Comparison of ENCODE assay signal across 8 cellular contexts in the genomic region with DNA sequence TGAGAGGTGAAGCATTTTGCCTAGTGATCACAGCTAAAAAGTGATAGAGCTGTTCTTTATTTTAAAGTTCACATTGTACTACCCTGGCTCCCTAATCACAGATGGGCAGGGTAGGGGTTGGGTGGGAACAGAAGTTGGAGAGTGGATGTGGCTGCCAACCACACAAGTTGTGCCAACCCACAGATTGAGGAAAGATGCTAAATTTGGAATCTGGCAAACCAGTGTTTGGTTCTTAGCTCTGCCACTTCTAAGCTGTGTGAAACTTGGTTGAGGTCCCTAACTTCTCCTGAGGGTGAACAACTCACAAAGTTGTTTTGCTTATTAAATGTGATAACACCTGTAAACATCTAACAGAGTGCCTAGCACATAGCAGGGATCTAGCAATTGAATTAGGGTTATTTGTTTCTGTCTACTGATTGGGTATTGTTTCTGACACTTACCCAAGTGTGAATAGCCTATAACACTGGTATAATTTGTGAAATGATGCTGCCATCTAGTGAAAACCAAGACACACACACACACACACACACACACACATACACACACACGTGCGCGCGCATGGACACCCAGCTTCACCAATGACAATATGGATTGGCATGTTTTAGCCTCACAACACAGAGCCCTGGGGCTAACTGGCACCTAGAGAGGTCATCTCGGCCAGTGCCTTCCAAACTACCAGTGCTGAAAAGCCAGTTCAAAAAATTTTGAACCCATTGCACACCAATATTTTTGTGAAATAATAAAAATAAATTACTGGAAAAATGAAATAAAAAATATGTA. TPM values are rescaled to one million over a fixed set of nuclear protein-coding genes. Genes with fewer than 3 reads are reported as not detected.
DNase-seq lines count a peak whose midpoint lies in the region; ATAC-seq and TF ChIP-seq lines count a peak whose summit lies in the region.

No MANE protein-coding gene starts in this region.

- H3K27ac ChIP-seq in epithelial cell of prostate: no peak overlapping the region
- no peak overlapping the region for H3K27ac ChIP-seq in effector memory CD4-positive, alpha-beta T cell (ENCODE audit: insufficient read depth, low read length, poor library complexity, severe bottlenecking)

- intact Hi-C loops in Calu3 (cut with micrococcal nuclease; ENCODE audit: unreplicated experiment): loop anchor here (1.0 to 2.0 kb wide), 3 partner anchors 32 to 171 kb away; no protein-coding TSS in a partner anchor

- H3K27me3 Mint-ChIP-seq in Calu3 (ENCODE audit: unreplicated experiment): no peaks in the 10 kb centered on the region
- H3K27me3 Mint-ChIP-seq in osteocyte (ENCODE audit: unreplicated experiment): peaks cover 49% of the 10 kb centered on the region

- no TSS peak for BruUV-seq in Calu3 (replicated peaks; lab: Mats Ljungman, UMichigan)

- H3K4me3 Mint-ChIP-seq in Calu3 (ENCODE audit: low read depth, unreplicated experiment) (peak overlapping the region; percentile 48), osteocyte (ENCODE audit: unreplicated experiment) (no peak overlapping the region)

- TF ChIP-seq CTCF in Calu3 (IDR thresholded peaks at IDR 0.05; ENCODE audit: unreplicated experiment) (no peak), osteocyte (IDR thresholded peaks at IDR 0.05) (no peak)

- no peaks in the 10 kb centered on the region for H3K27me3 ChIP-seq in effector memory CD4-positive, alpha-beta T cell (replicated peaks; ENCODE audit: control insufficient read depth, insufficient read depth, low read length, poor library complexity, severe bottlenecking)

- H3K9me3 Mint-ChIP-seq in Calu3 (ENCODE audit: low read depth, unreplicated experiment) (no peaks in the 10 kb centered on the region), osteocyte (ENCODE audit: unreplicated experiment) (no peaks in the 10 kb centered on the region)

- DNase-seq in Calu3: peak; percentile 83
- peak; percentile 85 for DNase-seq in OCI-M1 (lab: John Stamatoyannopoulos, UW)
- DNase-seq in epithelial cell of prostate (ENCODE audit: low read depth, low spot score): peak; percentile 27
- DNase-seq in stimulated activated CD4-positive, alpha-beta T cell treated with anti-CD3 and anti-CD28 coated beads, Interleukin-1b, Interleukin-23, amount 100 ng/mL, for 48 hours: peak; percentile 22
- no peak for DNase-seq in NK-92 (lab: John Stamatoyannopoulos, UW; ENCODE audit: unreplicated experiment)
- DNase-seq in osteocyte (ENCODE audit: extremely low spot score, unreplicated experiment): no peak
- no peak for DNase-seq in effector memory CD4-positive, alpha-beta T cell

- no peaks in the 10 kb centered on the region for H3K9me3 ChIP-seq in effector memory CD4-positive, alpha-beta T cell (ENCODE audit: control insufficient read depth, low read length)

- no peaks in the 10 kb centered on the region for H3K36me3 ChIP-seq in effector memory CD4-positive, alpha-beta T cell (ENCODE audit: control insufficient read depth, insufficient read depth, low read length)

- peaks cover 39% of the 10 kb centered on the region for H3K4me1 Mint-ChIP-seq in Calu3 (ENCODE audit: low read depth, unreplicated experiment)
- no peaks in the 10 kb centered on the region for H3K4me1 Mint-ChIP-seq in osteocyte (ENCODE audit: unreplicated experiment)

- peaks cover 10% of the 10 kb centered on the region for H3K36me3 Mint-ChIP-seq in Calu3 (ENCODE audit: insufficient read depth, unreplicated experiment)
- no peaks in the 10 kb centered on the region for H3K36me3 Mint-ChIP-seq in osteocyte (ENCODE audit: unreplicated experiment)

- no peak overlapping the region for H3K4me3 ChIP-seq in effector memory CD4-positive, alpha-beta T cell (ENCODE audit: insufficient read depth, low read depth, low read length, poor library complexity, severe bottlenecking)

- peak; percentile 53 for ATAC-seq in GM21619 (IDR thresholded peaks at IDR 0.05; ENCODE audit: unreplicated experiment)

- peak overlapping the region; percentile 88 for H3K27ac Mint-ChIP-seq in Calu3 (ENCODE audit: unreplicated experiment)
- no peak overlapping the region for H3K27ac Mint-ChIP-seq in osteocyte (ENCODE audit: unreplicated experiment)

- no peaks in the 10 kb centered on the region for H3K4me1 ChIP-seq in effector memory CD4-positive, alpha-beta T cell (ENCODE audit: control insufficient read depth, insufficient read depth, low read length, poor library complexity, severe bottlenecking)

- CTCF ChIA-PET in Calu3 (lab: Charles Lee): interaction anchor here (0.6 to 2.7 kb wide), 13 partner anchors 19 to 624 kb away, joined by 3 to 47 read pairs (median 4); a partner anchor contains a TSS

RNA-seq across cellular contexts. Expression of a gene that starts 25.3 kb away (rescaled TPM):
- 1.2 and 1.4 TPM in 2 replicates for total RNA-seq in Calu3 (2022)
- not detected in 2 replicates for total RNA-seq in osteocyte

Comparison
In these comparisons a context has a peak if more than half of its experiments do, and no peak if none do; other contexts are left out.
1. DNase-seq: peak in Calu3 (single experiment), OCI-M1 (single experiment), epithelial cell of prostate (single experiment) and stimulated activated CD4-positive, alpha-beta T cell treated with anti-CD3 and anti-CD28 coated beads, Interleukin-1b, Interleukin-23, amount 100 ng/mL, for 48 hours (single experiment); none in NK-92 (single experiment), osteocyte (single experiment) and effector memory CD4-positive, alpha-beta T cell (0 of 3).